Comparison of ENCODE assay signal across 8 cellular contexts in genomic region chr4:6269651-6270511, GRCh38.
DNase-seq lines count a peak whose midpoint lies in the region; ATAC-seq, FAIRE-seq and TF ChIP-seq lines count a peak whose summit lies in the region.

Gene WFS1, plus strand, starts transcription at chr4:6269850. Its CDS starts 7,606 bp downstream, at chr4:6277456.

- peak; percentile 100 for ATAC-seq in GM21381 (IDR thresholded peaks at IDR 0.05; ENCODE audit: unreplicated experiment)

- peak within 1 kb of the TSS; percentile 96 for H3K9ac ChIP-seq in NT2/D1 (ENCODE audit: insufficient read length, low read depth)

- peak within 1 kb of the TSS; percentile 88 for H3K4me3 ChIP-seq in NT2/D1 (ENCODE audit: insufficient read length, low read depth)
- H3K4me3 ChIP-seq in epithelial cell of esophagus (ENCODE audit: low read length), result peak within 1 kb of the TSS; percentile 67

- TF ChIP-seq CTCF in epithelial cell of esophagus (IDR thresholded peaks at IDR 0.05; ENCODE audit: insufficient read depth, low read depth, low read length, missing control alignments), result no peak

- peaks cover 26% of the 10 kb centered on the region for H3K27me3 ChIP-seq in NT2/D1 (ENCODE audit: insufficient read depth, insufficient read length)

- peaks cover 26% of the 10 kb centered on the region for H3K4me1 ChIP-seq in NT2/D1 (ENCODE audit: insufficient read depth, insufficient read length)

- peak; percentile 91 for FAIRE-seq in HTR-8/SVneo (lab: Jason Lieb, UNC)

- H3K36me3 ChIP-seq in NT2/D1 (ENCODE audit: insufficient read depth, insufficient read length, low read length), result no peaks in the 10 kb centered on the region

- no peaks in the 10 kb centered on the region for H3K9me3 ChIP-seq in NT2/D1 (ENCODE audit: insufficient read depth, low read length)

- DNase-seq in COR-L47 (lab: John Stamatoyannopoulos, UW) (peak; percentile 97), HTR-8/SVneo (ENCODE audit: insufficient read length, low spot score) (peak; percentile 98), NT2/D1 (ENCODE audit: low read depth, low spot score) (peak; percentile 98), activated T-cell treated with anti-CD3 and anti-CD28 coated beads for 48 hours (ENCODE audit: low read depth) (peak; percentile 99), epithelial cell of esophagus (ENCODE audit: low read depth) (peak; percentile 99), midbrain (lab: John Stamatoyannopoulos, UW) (peak; percentile 99)
- DNase-seq in stimulated activated CD8-positive, alpha-beta memory T cell treated with anti-CD3 and anti-CD28 coated beads, Interleukin-15, amount 100 ng/mL, for 48 hours (ENCODE audit: low read depth in 2 of 2), result peak; percentile 97 to 98

Comparison
In these comparisons a context has a peak if more than half of its experiments do, and no peak if none do; other contexts are left out.
1. Peak in every context shown above with its lines: DNase-seq, ATAC-seq and H3K4me3 ChIP-seq.